ENCODE assay signal across 14 cellular contexts in genomic region chr2:43480874-43481273, GRCh38.
"Had no signal": no experiment of that assay in that cellular context is flagged by ENCODE, and none has a peak within 500 bp of the region (broad histone marks: within the 10 kb centered on the region; RNA-seq: fewer than 3 reads in every experiment).

No MANE protein-coding gene starts in this region.

- DNase-seq: dermis blood vessel endothelial cell; endodermal cell; erythroblast; heart left ventricle; hippocampal formation; left colon; naive thymus-derived CD4-positive, alpha-beta T cell; nephron progenitor cell; psoas muscle; small intestine; stimulated activated CD4-positive, alpha-beta T cell treated with anti-CD3 and anti-CD28 coated beads, Interleukin-12 subunit alpha, Interleukin-12 subunit beta, amount 100 ng/mL, for 4 hours; stimulated activated naive CD4-positive, alpha-beta T cell treated with Interleukin-2 at 50 U/mL for 16 hours had no signal

- H3K9me3 Mint-ChIP-seq: endodermal cell; naive thymus-derived CD4-positive, alpha-beta T cell; nephron progenitor cell; type B pancreatic cell had no signal

- H3K9ac ChIP-seq: parathyroid adenoma had no signal

- H3K27me3 Mint-ChIP-seq: naive thymus-derived CD4-positive, alpha-beta T cell; type B pancreatic cell had no signal

- H3K27ac Mint-ChIP-seq: endodermal cell, nephron progenitor cell had no signal

- H3K27me3 ChIP-seq: heart left ventricle had no signal

- H3K4me1 ChIP-seq: parathyroid adenoma had no signal

- H3K27ac ChIP-seq: parathyroid adenoma, psoas muscle had no signal

- H3K4me3 Mint-ChIP-seq: endodermal cell; naive thymus-derived CD4-positive, alpha-beta T cell; nephron progenitor cell; type B pancreatic cell had no signal

- H3K36me3 ChIP-seq: heart left ventricle had no signal

- H3K4me3 ChIP-seq: heart left ventricle, psoas muscle had no signal

- H3K9me3 ChIP-seq: heart left ventricle, psoas muscle had no signal

- H2AFZ ChIP-seq: parathyroid adenoma had no signal
